ENCODE assay signal across 10 cellular contexts in genomic region chr7:55127622-55128081, GRCh38.
DNase-seq lines count a peak whose midpoint lies in the region; ATAC-seq and TF ChIP-seq lines count a peak whose summit lies in the region.
"Had no signal": no experiment of that assay in that cellular context is flagged by ENCODE, and none has a peak within 500 bp of the region (broad histone marks: within the 10 kb centered on the region; RNA-seq: fewer than 3 reads in every experiment).

No MANE protein-coding gene starts in this region.

- peaks cover 77% of the 10 kb centered on the region for H3K79me2 ChIP-seq in GM23248 (ENCODE audit: insufficient read depth)

- no peaks in the 10 kb centered on the region for H3K36me3 Mint-ChIP-seq in activated naive CD4-positive, alpha-beta T cell treated with anti-CD3 and anti-CD28 coated beads for 36 hours (ENCODE audit: low read depth)
- H3K36me3 Mint-ChIP-seq: activated naive CD8-positive, alpha-beta T cell treated with anti-CD3 and anti-CD28 coated beads, Interleukin-2, amount 10 ng/mL, durations not matched to agents 7 days and 5 days had no signal

- POLR2A ChIA-PET in RWPE1 (lab: Yijun Ruan, JAX; ENCODE audit: low non-redundant PET): no interaction called here

- 27 to 28% methylated on average over 6 of the region's 6 CpGs for WGBS in GM23248 (ENCODE audit: low coverage in 1 of 2, low lambda C conversion rate in 2 of 2, missing lambda C conversion rate in 2 of 2), 2 experiments

- H3K4me1 ChIP-seq in GM23248 (ENCODE audit: insufficient read depth): peaks cover 83% of the 10 kb centered on the region

- ATAC-seq in GM21390 (IDR thresholded peaks at IDR 0.05; ENCODE audit: unreplicated experiment) (no peak), HG03025 (IDR thresholded peaks at IDR 0.05; ENCODE audit: low FRiP score, unreplicated experiment) (no peak)

- peaks cover 90% of the 10 kb centered on the region for H3F3A ChIP-seq in GM23248 (ENCODE audit: insufficient read depth)

- H3K27me3 Mint-ChIP-seq in activated naive CD4-positive, alpha-beta T cell treated with anti-CD3 and anti-CD28 coated beads for 36 hours (ENCODE audit: low read depth): peaks cover 14% of the 10 kb centered on the region
- H3K27me3 Mint-ChIP-seq: activated naive CD8-positive, alpha-beta T cell treated with anti-CD3 and anti-CD28 coated beads, Interleukin-2, amount 10 ng/mL, durations not matched to agents 7 days and 5 days had no signal

- TF ChIP-seq CTCF in RWPE1 (conservative IDR thresholded peaks at IDR 0.05; ENCODE audit: low read depth) (no peak), foreskin fibroblast (IDR thresholded peaks at IDR 0.05; ENCODE audit: low read depth, low read length) (no peak)

- H3K9ac ChIP-seq in GM23248: peak overlapping the region; percentile 74

- H3K27me3 ChIP-seq in GM23248 (replicated peaks; ENCODE audit: insufficient read depth): no peaks in the 10 kb centered on the region

- no peaks in the 10 kb centered on the region for H4K20me1 ChIP-seq in GM23248 (ENCODE audit: insufficient read depth)

- intact Hi-C loops in activated naive CD4-positive, alpha-beta T cell treated with anti-CD3 and anti-CD28 coated beads for 36 hours (cut with micrococcal nuclease): no loop called here

- in situ Hi-C loops in GM23248 (cut with MboI): no loop called here

- H3K9me3 ChIP-seq in GM23248 (ENCODE audit: low read depth): no peaks in the 10 kb centered on the region

- H3K36me3 ChIP-seq in GM23248 (ENCODE audit: low read depth): no peaks in the 10 kb centered on the region

- DNase-seq in GM23248 (peak; percentile 49), RWPE1 (ENCODE audit: low spot score) (no peak), foreskin fibroblast (peak; percentile 74 to 83), skeletal muscle cell (ENCODE audit: low read depth) (peak; percentile 83)
- DNase-seq in activated naive CD4-positive, alpha-beta T cell treated with Interleukin-2 at 50 U/mL for 16 hours: no peak
- DNase-seq in activated naive CD4-positive, alpha-beta T cell treated with anti-CD3 and anti-CD28 coated beads for 36 hours: no peak
- DNase-seq: activated naive CD8-positive, alpha-beta T cell treated with anti-CD3 and anti-CD28 coated beads, Interleukin-2, amount 10 ng/mL, durations not matched to agents 7 days and 5 days; T-helper 1 cell had no signal

- CTCF ChIA-PET in RWPE1 (lab: Yijun Ruan, JAX): no interaction called here
- CTCF ChIA-PET in activated naive CD4-positive, alpha-beta T cell treated with anti-CD3 and anti-CD28 coated beads for 36 hours (lab: Charles Lee): interaction anchor here (0.6 kb wide), 1 partner anchor 1609 kb away, joined by 3 read pairs; no protein-coding TSS in a partner anchor

- H2AFZ ChIP-seq in GM23248: no peak overlapping the region

- H3K4me3 ChIP-seq in GM23248 (peak overlapping the region; percentile 26; the same call in 1 of the 2 replicates), foreskin fibroblast (ENCODE audit: low read depth in 1 of 2, low read length in 2 of 2) (no peak overlapping the region), skeletal muscle cell (ENCODE audit: low read depth, low read length) (no peak overlapping the region)

- no peaks in the 10 kb centered on the region for H3K9me3 Mint-ChIP-seq in activated naive CD4-positive, alpha-beta T cell treated with anti-CD3 and anti-CD28 coated beads for 36 hours
- H3K9me3 Mint-ChIP-seq: activated naive CD8-positive, alpha-beta T cell treated with anti-CD3 and anti-CD28 coated beads, Interleukin-2, amount 10 ng/mL, durations not matched to agents 7 days and 5 days had no signal

- no peak overlapping the region for H3K4me3 Mint-ChIP-seq in activated naive CD4-positive, alpha-beta T cell treated with anti-CD3 and anti-CD28 coated beads for 36 hours
- H3K4me3 Mint-ChIP-seq: activated naive CD8-positive, alpha-beta T cell treated with anti-CD3 and anti-CD28 coated beads, Interleukin-2, amount 10 ng/mL, durations not matched to agents 7 days and 5 days had no signal

- peak overlapping the region; percentile 99 for H3K27ac ChIP-seq in GM23248
- peak overlapping the region; percentile 69 for H3K27ac ChIP-seq in RWPE1

- peaks cover 5% of the 10 kb centered on the region for H3K4me1 Mint-ChIP-seq in activated naive CD4-positive, alpha-beta T cell treated with anti-CD3 and anti-CD28 coated beads for 36 hours (ENCODE audit: low read depth)
- H3K4me1 Mint-ChIP-seq: activated naive CD8-positive, alpha-beta T cell treated with anti-CD3 and anti-CD28 coated beads, Interleukin-2, amount 10 ng/mL, durations not matched to agents 7 days and 5 days had no signal

- H3K9me2 ChIP-seq in GM23248 (ENCODE audit: insufficient read depth): no peaks in the 10 kb centered on the region

- H3K4me2 ChIP-seq in GM23248 (ENCODE audit: unreplicated experiment): peak overlapping the region; percentile 61

- H3K27ac Mint-ChIP-seq in activated naive CD4-positive, alpha-beta T cell treated with anti-CD3 and anti-CD28 coated beads for 36 hours: no peak overlapping the region
- H3K27ac Mint-ChIP-seq: activated naive CD8-positive, alpha-beta T cell treated with anti-CD3 and anti-CD28 coated beads, Interleukin-2, amount 10 ng/mL, durations not matched to agents 7 days and 5 days had no signal

Comparison
In these comparisons a context has a peak if more than half of its experiments do, and no peak if none do; other contexts are left out.
1. DNase-seq: peak in GM23248 (single experiment), foreskin fibroblast (2 of 2) and skeletal muscle cell (single experiment); none in RWPE1 (single experiment), activated naive CD4-positive, alpha-beta T cell treated with Interleukin-2 at 50 U/mL for 16 hours (single experiment) and activated naive CD4-positive, alpha-beta T cell treated with anti-CD3 and anti-CD28 coated beads for 36 hours (single experiment).